8 cellular contexts compared by ENCODE assay signal in genomic region chr15:72312605-72313447, GRCh38. TPM values are rescaled to one million over a fixed set of nuclear protein-coding genes. Genes with fewer than 3 reads are reported as not detected.
DNase-seq lines count a peak whose midpoint lies in the region; TF ChIP-seq lines count a peak whose summit lies in the region.

No MANE protein-coding gene starts in this region.

- H4K20me1 ChIP-seq in KMS-11 (ENCODE audit: insufficient read depth) = no peaks in the 10 kb centered on the region

- H3K4me3 ChIP-seq in KMS-11 (IDR thresholded peaks at IDR 0.05; ENCODE audit: insufficient read depth, low read depth, low read length) (no peak overlapping the region), foreskin fibroblast (ENCODE audit: low read depth in 1 of 2, low read length in 2 of 2) (no peak overlapping the region)

- no peak overlapping the region for H3K27ac Mint-ChIP-seq in activated T-helper 1 cell treated with anti-CD3 and anti-CD28 coated beads, Interleukin-12 subunit alpha, Interleukin-12 subunit beta, Interleukin-2, Interleukin-4 antibody, amounts not matched to agents 30 ng/mL and 10 ng/mL and 1 ng/mL, durations not matched to agents 14 hours and 24 hours and 36 hours
- no peak overlapping the region for H3K27ac Mint-ChIP-seq in osteocyte (ENCODE audit: unreplicated experiment)

- in situ Hi-C loops in GM13977 (cut with MboI; ENCODE audit: low pct_unique_long_range_greater_than_20kb, low sequenced_read_pairs, unreplicated experiment) = no loop called here

- intact Hi-C loops in activated T-helper 1 cell treated with anti-CD3 and anti-CD28 coated beads, Interleukin-12 subunit alpha, Interleukin-12 subunit beta, Interleukin-2, Interleukin-4 antibody, amounts not matched to agents 30 ng/mL and 10 ng/mL and 1 ng/mL, durations not matched to agents 14 hours and 24 hours and 36 hours (cut with micrococcal nuclease) = loop anchor here (2.0 to 10.0 kb wide), 3 partner anchors 64 to 362 kb away; partner anchors contain the start of gene HEXA

- no peaks in the 10 kb centered on the region for H3K4me1 Mint-ChIP-seq in activated T-helper 1 cell treated with anti-CD3 and anti-CD28 coated beads, Interleukin-12 subunit alpha, Interleukin-12 subunit beta, Interleukin-2, Interleukin-4 antibody, amounts not matched to agents 30 ng/mL and 10 ng/mL and 1 ng/mL, durations not matched to agents 14 hours and 24 hours and 36 hours (ENCODE audit: low read depth)
- H3K4me1 Mint-ChIP-seq in osteocyte (ENCODE audit: unreplicated experiment) = no peaks in the 10 kb centered on the region

- TF ChIP-seq CTCF in 22Rv1 (IDR thresholded peaks at IDR 0.05) (peak; percentile 93), GM13977 (IDR thresholded peaks at IDR 0.05; ENCODE audit: extremely low read depth, insufficient read depth, missing control alignments) (peak; percentile 92), KMS-11 (conservative IDR thresholded peaks at IDR 0.05; ENCODE audit: low read depth, low read length) (peak; percentile 78), foreskin fibroblast (IDR thresholded peaks at IDR 0.05; ENCODE audit: low read depth, low read length) (peak; percentile 84), osteocyte (IDR thresholded peaks at IDR 0.05) (peak; percentile 72)

- H3K36me3 ChIP-seq in KMS-11 (ENCODE audit: insufficient read depth) = no peaks in the 10 kb centered on the region

- no peaks in the 10 kb centered on the region; the same call in 1 of the 2 replicates for H3K27me3 ChIP-seq in KMS-11 (ENCODE audit: insufficient read depth, low read depth)

- H3K9ac ChIP-seq in KMS-11 = no peak overlapping the region

- H3K4me2 ChIP-seq in KMS-11 = no peak overlapping the region

- H3K4me1 ChIP-seq in KMS-11 (ENCODE audit: low read depth, poor library complexity, severe bottlenecking) = no peaks in the 10 kb centered on the region

- H3K4me3 Mint-ChIP-seq in activated T-helper 1 cell treated with anti-CD3 and anti-CD28 coated beads, Interleukin-12 subunit alpha, Interleukin-12 subunit beta, Interleukin-2, Interleukin-4 antibody, amounts not matched to agents 30 ng/mL and 10 ng/mL and 1 ng/mL, durations not matched to agents 14 hours and 24 hours and 36 hours = no peak overlapping the region
- H3K4me3 Mint-ChIP-seq in osteocyte (ENCODE audit: unreplicated experiment) = no peak overlapping the region

- H3K27ac ChIP-seq in 22Rv1 (no peak overlapping the region), KMS-11 (no peak overlapping the region)

- no peaks in the 10 kb centered on the region for H3K79me2 ChIP-seq in KMS-11 (ENCODE audit: insufficient read depth, low read depth)

- DNase-seq in GM13977 (ENCODE audit: low spot score) (peak; percentile 85), RKO (ENCODE audit: low spot score) (peak; percentile 77), foreskin fibroblast (peak; percentile 48 to 80), osteocyte (ENCODE audit: extremely low spot score, unreplicated experiment) (peak; percentile 88), ureter (ENCODE audit: low spot score) (peak; percentile 53)
- peak; percentile 46 for DNase-seq in activated T-helper 1 cell treated with anti-CD3 and anti-CD28 coated beads, Interleukin-12 subunit alpha, Interleukin-12 subunit beta, Interleukin-2, Interleukin-4 antibody, amounts not matched to agents 30 ng/mL and 10 ng/mL and 1 ng/mL, durations not matched to agents 14 hours and 24 hours and 36 hours (ENCODE audit: low spot score)

- no peaks in the 10 kb centered on the region for H3K9me3 Mint-ChIP-seq in activated T-helper 1 cell treated with anti-CD3 and anti-CD28 coated beads, Interleukin-12 subunit alpha, Interleukin-12 subunit beta, Interleukin-2, Interleukin-4 antibody, amounts not matched to agents 30 ng/mL and 10 ng/mL and 1 ng/mL, durations not matched to agents 14 hours and 24 hours and 36 hours
- H3K9me3 Mint-ChIP-seq in osteocyte (ENCODE audit: unreplicated experiment) = no peaks in the 10 kb centered on the region

- H2AFZ ChIP-seq in KMS-11 (ENCODE audit: low read depth) = no peak overlapping the region

- peaks cover 6% of the 10 kb centered on the region for H3K27me3 Mint-ChIP-seq in activated T-helper 1 cell treated with anti-CD3 and anti-CD28 coated beads, Interleukin-12 subunit alpha, Interleukin-12 subunit beta, Interleukin-2, Interleukin-4 antibody, amounts not matched to agents 30 ng/mL and 10 ng/mL and 1 ng/mL, durations not matched to agents 14 hours and 24 hours and 36 hours (ENCODE audit: insufficient read depth)
- H3K27me3 Mint-ChIP-seq in osteocyte (ENCODE audit: unreplicated experiment) = peaks cover 26% of the 10 kb centered on the region

- H3K36me3 Mint-ChIP-seq in activated T-helper 1 cell treated with anti-CD3 and anti-CD28 coated beads, Interleukin-12 subunit alpha, Interleukin-12 subunit beta, Interleukin-2, Interleukin-4 antibody, amounts not matched to agents 30 ng/mL and 10 ng/mL and 1 ng/mL, durations not matched to agents 14 hours and 24 hours and 36 hours (ENCODE audit: low read depth) = no peaks in the 10 kb centered on the region
- no peaks in the 10 kb centered on the region for H3K36me3 Mint-ChIP-seq in osteocyte (ENCODE audit: unreplicated experiment)

RNA-seq across cellular contexts. Expression of gene CELF6, which starts 7.1 kb away (rescaled TPM):
- total RNA-seq in activated T-helper 1 cell treated with anti-CD3 and anti-CD28 coated beads, Interleukin-12 subunit alpha, Interleukin-12 subunit beta, Interleukin-2, Interleukin-4 antibody, amounts not matched to agents 30 ng/mL and 10 ng/mL and 1 ng/mL, durations not matched to agents 14 hours and 24 hours and 36 hours = 0.26 and 0.27 TPM in 2 replicates
- total RNA-seq in osteocyte (0.65 and 0.86 TPM in 2 replicates), ureter (3.4 TPM)

RNA-seq across cellular contexts. Expression of gene PARP6, which starts 40.5 kb away (rescaled TPM):
- 79.3 and 87.1 TPM in 2 replicates for total RNA-seq in activated T-helper 1 cell treated with anti-CD3 and anti-CD28 coated beads, Interleukin-12 subunit alpha, Interleukin-12 subunit beta, Interleukin-2, Interleukin-4 antibody, amounts not matched to agents 30 ng/mL and 10 ng/mL and 1 ng/mL, durations not matched to agents 14 hours and 24 hours and 36 hours
- 93.9 and 97.8 TPM in 2 replicates for total RNA-seq in osteocyte
- 103 TPM for total RNA-seq in ureter
